ENCODE assay signal across 1 cellular context in genomic region chr22:38872831-38873248, GRCh38.
TF ChIP-seq lines count a peak whose summit lies in the region.

No MANE protein-coding gene starts in this region.

TF ChIP-seq in WTC11, 78 proteins besides CTCF, POLR2A, EP300 and RAD21 (continued from another document):
- TF ChIP-seq, protein P1, sequence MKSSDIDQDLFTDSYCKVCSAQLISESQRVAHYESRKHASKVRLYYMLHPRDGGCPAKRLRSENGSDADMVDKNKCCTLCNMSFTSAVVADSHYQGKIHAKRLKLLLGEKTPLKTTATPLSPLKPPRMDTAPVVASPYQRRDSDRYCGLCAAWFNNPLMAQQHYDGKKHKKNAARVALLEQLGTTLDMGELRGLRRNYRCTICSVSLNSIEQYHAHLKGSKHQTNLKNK (CRISPR knock-in tag; IDR thresholded peaks at IDR 0.05): no peak
- TF ChIP-seq TP53 (CRISPR knock-in tag; IDR thresholded peaks at IDR 0.05): 0 out of 2 replicates have a peak, but pooled peaks have one; percentile 51
- TF ChIP-seq, protein P2, sequence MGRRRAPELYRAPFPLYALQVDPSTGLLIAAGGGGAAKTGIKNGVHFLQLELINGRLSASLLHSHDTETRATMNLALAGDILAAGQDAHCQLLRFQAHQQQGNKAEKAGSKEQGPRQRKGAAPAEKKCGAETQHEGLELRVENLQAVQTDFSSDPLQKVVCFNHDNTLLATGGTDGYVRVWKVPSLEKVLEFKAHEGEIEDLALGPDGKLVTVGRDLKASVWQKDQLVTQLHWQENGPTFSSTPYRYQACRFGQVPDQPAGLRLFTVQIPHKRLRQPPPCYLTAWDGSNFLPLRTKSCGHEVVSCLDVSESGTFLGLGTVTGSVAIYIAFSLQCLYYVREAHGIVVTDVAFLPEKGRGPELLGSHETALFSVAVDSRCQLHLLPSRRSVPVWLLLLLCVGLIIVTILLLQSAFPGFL (CRISPR knock-in tag; IDR thresholded peaks at IDR 0.05; ENCODE audit: borderline replicate concordance): no peak
